8 cellular contexts compared by ENCODE assay signal in the genomic region with DNA sequence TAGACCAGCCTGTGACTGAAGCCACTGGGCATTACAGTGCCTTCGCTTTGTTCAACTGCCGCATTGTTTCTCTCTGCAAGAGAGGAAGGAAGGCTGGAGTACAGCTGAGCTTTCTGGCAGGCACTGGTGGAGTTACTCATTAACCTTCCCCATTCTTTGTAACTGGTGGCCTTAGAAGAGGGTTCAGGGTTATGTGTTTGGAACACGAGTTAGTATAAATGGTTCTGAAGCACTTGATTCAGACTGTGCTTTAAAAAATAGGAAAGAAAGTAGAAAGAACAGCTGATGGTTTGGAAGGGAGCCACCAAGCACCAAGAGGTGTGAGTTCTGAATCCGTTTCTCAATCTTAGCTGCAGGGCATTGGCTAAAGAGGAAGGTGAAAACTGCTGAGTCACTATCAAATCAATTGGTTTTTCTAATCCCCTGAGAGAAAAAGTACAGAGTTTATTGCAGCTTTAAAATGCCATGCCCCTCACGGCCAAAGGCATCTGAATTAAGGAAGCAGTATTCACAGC. TPM values are rescaled to one million over a fixed set of nuclear protein-coding genes. Genes with fewer than 3 reads are reported as not detected.
DNase-seq lines count a peak whose midpoint lies in the region; ATAC-seq, FAIRE-seq and TF ChIP-seq lines count a peak whose summit lies in the region.

No MANE protein-coding gene starts in this region.

- peak; percentile 11 for DNase-seq in BE2C
- peak; percentile 34 for DNase-seq in GM20000 (ENCODE audit: low spot score)
- peak; percentile 75 for DNase-seq in SW480 (ENCODE audit: low spot score)
- peak; percentile 86 for DNase-seq in fibroblast of villous mesenchyme (ENCODE audit: low read depth)
- DNase-seq in non-pigmented ciliary epithelial cell (ENCODE audit: low read depth): peak; percentile 35
- DNase-seq in NCI-H1092 (lab: John Stamatoyannopoulos, UW): no peak
- no peak for DNase-seq in GM12892 (ENCODE audit: insufficient read length)

- no peaks in the 10 kb centered on the region for H3K27me3 ChIP-seq in BE2C

- no peak for FAIRE-seq in GM12892 (lab: Jason Lieb, UNC)

- no peak for TF ChIP-seq CTCF in BE2C (IDR thresholded peaks at IDR 0.05; ENCODE audit: low read depth, low read length)
- TF ChIP-seq CTCF in GM20000 (IDR thresholded peaks at IDR 0.05; ENCODE audit: extremely low read depth, missing control alignments): no peak
- no peak for TF ChIP-seq CTCF in fibroblast of villous mesenchyme (IDR thresholded peaks at IDR 0.05; ENCODE audit: insufficient read depth, low read depth, low read length)

- H3K4me3 ChIP-seq in BE2C (ENCODE audit: low read depth, low read length) (no peak overlapping the region), fibroblast of villous mesenchyme (ENCODE audit: low read depth, low read length) (no peak overlapping the region)

- no peaks in the 10 kb centered on the region for H3K9me3 ChIP-seq in BE2C

- peak; percentile 67 for ATAC-seq in HG03565 (IDR thresholded peaks at IDR 0.05; ENCODE audit: unreplicated experiment)

- H3K4me1 ChIP-seq in BE2C: peaks cover 16% of the 10 kb centered on the region

- no peaks in the 10 kb centered on the region for H3K36me3 ChIP-seq in BE2C

- TF ChIP-seq POLR2A in GM12892 (IDR thresholded peaks at IDR 0.05; ENCODE audit: low read depth, low read length): no peak

RNA-seq across cellular contexts. Expression of a gene that starts 3.7 kb away (rescaled TPM):
- 2.3 TPM for polyA plus RNA-seq in BE2C (2012; ENCODE audit: insufficient read depth, insufficient read length, low read depth)
- total RNA-seq in fibroblast of villous mesenchyme: 0.32 and 0.43 TPM in 2 replicates
- 0.83 TPM for polyA plus RNA-seq in GM12892 (2012; ENCODE audit: missing spikeins)

Comparison
In these comparisons a context has a peak if more than half of its experiments do, and no peak if none do; other contexts are left out.
1. DNase-seq: peak in BE2C (single experiment), GM20000 (single experiment), SW480 (single experiment), fibroblast of villous mesenchyme (single experiment) and non-pigmented ciliary epithelial cell (single experiment); none in NCI-H1092 (single experiment) and GM12892 (single experiment).